ENCODE assay signal across 8 cellular contexts in genomic region chr1:231625975-231626534, GRCh38. TPM values are rescaled to one million over a fixed set of nuclear protein-coding genes. Genes with fewer than 3 reads are reported as not detected.
DNase-seq lines count a peak whose midpoint lies in the region; ATAC-seq and TF ChIP-seq lines count a peak whose summit lies in the region.

No MANE protein-coding gene starts in this region.

- H3K4me3 ChIP-seq in iPS-20b (ENCODE audit: low read length), result peak overlapping the region; percentile 85

- H3K27me3 ChIP-seq in iPS-20b (ENCODE audit: insufficient read depth, low read length), result peaks cover 62% of the 10 kb centered on the region

- peaks cover 3% of the 10 kb centered on the region; the same call in 1 of the 2 replicates for H3K4me1 ChIP-seq in iPS-20b (ENCODE audit: insufficient read depth, low read length)

- peaks cover 23% of the 10 kb centered on the region for H3K4me1 Mint-ChIP-seq in activated B cell treated with CpG ODN at 0.5 μM for 24 hours

- H3K27me3 Mint-ChIP-seq in activated B cell treated with CpG ODN at 0.5 μM for 24 hours, result peaks cover 16% of the 10 kb centered on the region

- H3K36me3 ChIP-seq in iPS-20b (ENCODE audit: insufficient read depth, low read depth, low read length), result no peaks in the 10 kb centered on the region

- no peaks in the 10 kb centered on the region for H3K36me3 Mint-ChIP-seq in activated B cell treated with CpG ODN at 0.5 μM for 24 hours (ENCODE audit: low read depth)

- POLR2A ChIA-PET in activated B cell treated with CpG ODN at 0.5 μM for 24 hours (lab: Charles Lee), result interaction anchor here (1.5 kb wide), 1 partner anchor 13 kb away, joined by 6 read pairs; no protein-coding TSS in a partner anchor

- peak; percentile 52 for DNase-seq in NCI-H82 (lab: John Stamatoyannopoulos, UW)
- no peak for DNase-seq in NCI-H82 treated with DMSO at 0.1 percent for 48 hours (lab: John Stamatoyannopoulos, UW; ENCODE audit: unreplicated experiment)
- no peak for DNase-seq in activated B cell treated with CpG ODN at 0.5 μM for 24 hours
- DNase-seq in superior temporal gyrus (ENCODE audit: extremely low spot score), result peak; percentile 10
- no peak for DNase-seq in epidermal melanocyte (ENCODE audit: insufficient read length, low spot score)

- ATAC-seq in activated B cell treated with CpG ODN at 0.5 μM for 24 hours (ENCODE audit: low read depth) (no peak), GM21786 (IDR thresholded peaks at IDR 0.05; ENCODE audit: unreplicated experiment) (no peak), HG03432 (IDR thresholded peaks at IDR 0.05; ENCODE audit: unreplicated experiment) (no peak)

- TF ChIP-seq CTCF in activated B cell treated with CpG ODN at 0.5 μM for 24 hours (IDR thresholded peaks at IDR 0.05), result no peak

- CTCF ChIA-PET in activated B cell treated with CpG ODN at 0.5 μM for 24 hours (lab: Charles Lee), result no interaction called here

- H3K9ac ChIP-seq in iPS-20b (ENCODE audit: low read depth, low read length), result no peak overlapping the region

- no peaks in the 10 kb centered on the region for H3K9me3 ChIP-seq in iPS-20b (ENCODE audit: insufficient read depth, low read depth, low read length)

- peak overlapping the region; percentile 87 for H3K4me3 Mint-ChIP-seq in activated B cell treated with CpG ODN at 0.5 μM for 24 hours

- H3K27ac Mint-ChIP-seq in activated B cell treated with CpG ODN at 0.5 μM for 24 hours, result peak overlapping the region; percentile 76

- no peak overlapping the region for H3K27ac ChIP-seq in iPS-20b (ENCODE audit: low read length)

- H3K9me3 Mint-ChIP-seq in activated B cell treated with CpG ODN at 0.5 μM for 24 hours, result no peaks in the 10 kb centered on the region

- intact Hi-C loops in activated B cell treated with CpG ODN at 0.5 μM for 24 hours (cut with micrococcal nuclease), result loop anchor here (1.0 to 5.0 kb wide), 3 partner anchors 14 to 384 kb away; partner anchors contain the start of genes EGLN1 and GNPAT

RNA-seq across cellular contexts. Expression of gene DISC1, which starts 0.5 kb away (rescaled TPM):
- 2.4 TPM in 2 replicates for total RNA-seq in activated B cell treated with CpG ODN at 0.5 μM for 24 hours

Comparison
In these comparisons a context has a peak if more than half of its experiments do, and no peak if none do; other contexts are left out.
1. DNase-seq: peak in NCI-H82 (single experiment) and superior temporal gyrus (single experiment); none in NCI-H82 treated with DMSO at 0.1 percent for 48 hours (single experiment), activated B cell treated with CpG ODN at 0.5 μM for 24 hours (single experiment) and epidermal melanocyte (single experiment).